ENCODE assay signal across 8 cellular contexts in the genomic region with DNA sequence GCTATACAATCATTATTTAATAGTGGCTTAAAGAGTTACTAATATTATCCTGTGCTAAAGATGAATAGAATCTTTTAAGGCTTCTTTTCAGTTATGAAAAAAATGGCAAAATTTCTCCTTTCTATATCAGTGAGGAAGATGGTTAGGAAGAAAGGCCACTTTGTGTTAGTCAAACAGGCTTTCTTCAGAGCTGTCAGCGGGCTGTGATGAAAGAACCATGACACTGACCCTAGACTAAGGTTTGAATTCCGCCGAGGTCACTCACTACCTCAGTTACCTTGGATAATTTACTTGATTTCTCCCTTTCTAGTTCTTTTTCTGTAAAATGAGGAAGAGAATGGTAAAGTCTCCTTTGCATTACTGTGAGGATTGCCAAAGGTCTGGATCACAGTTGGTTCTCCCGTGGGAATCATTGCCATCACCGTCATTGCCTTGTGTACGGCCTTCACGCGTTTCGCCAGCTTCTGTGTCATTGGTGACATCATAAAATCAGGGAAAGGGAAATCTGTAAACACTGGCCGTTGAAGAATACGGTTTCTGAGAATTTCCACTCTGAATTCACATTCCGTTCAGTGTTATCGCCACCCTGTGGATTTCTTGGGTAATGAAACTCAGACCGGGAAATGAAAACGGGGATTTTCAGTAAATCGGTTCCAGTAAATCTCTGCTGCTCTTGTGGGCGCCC. TPM values are rescaled to one million over a fixed set of nuclear protein-coding genes. Genes with fewer than 3 reads are reported as not detected.
DNase-seq lines count a peak whose midpoint lies in the region; TF ChIP-seq lines count a peak whose summit lies in the region.

No MANE protein-coding gene starts in this region.

- peak; percentile 85 for DNase-seq in ELF-1 (ENCODE audit: low read depth, low spot score)
- peak; percentile 34 for DNase-seq in GOT3 (lab: John Stamatoyannopoulos, UW)
- peak; percentile 67 to 92 for DNase-seq in SJCRH30
- DNase-seq in activated naive CD4-positive, alpha-beta T cell treated with anti-CD3 and anti-CD28 coated beads for 36 hours: peak; percentile 85
- peak; percentile 89 for DNase-seq in globus pallidus (ENCODE audit: low spot score)
- DNase-seq in osteocyte (ENCODE audit: extremely low spot score, unreplicated experiment): peak; percentile 90
- peak; percentile 84 for DNase-seq in tibial artery

- no peaks in the 10 kb centered on the region for H3K9me3 Mint-ChIP-seq in activated naive CD4-positive, alpha-beta T cell treated with anti-CD3 and anti-CD28 coated beads for 36 hours
- no peaks in the 10 kb centered on the region for H3K9me3 Mint-ChIP-seq in osteocyte (ENCODE audit: unreplicated experiment)

- H3K79me2 ChIP-seq in Loucy (ENCODE audit: insufficient read depth, low read length): no peaks in the 10 kb centered on the region

- peaks cover 10% of the 10 kb centered on the region for H3K4me1 Mint-ChIP-seq in activated naive CD4-positive, alpha-beta T cell treated with anti-CD3 and anti-CD28 coated beads for 36 hours (ENCODE audit: low read depth)
- H3K4me1 Mint-ChIP-seq in osteocyte (ENCODE audit: unreplicated experiment): peaks cover 5% of the 10 kb centered on the region

- no peaks in the 10 kb centered on the region for H3K9me2 ChIP-seq in Loucy (replicated peaks; ENCODE audit: low read depth, low read length)

- TF ChIP-seq CTCF in Loucy (conservative IDR thresholded peaks at IDR 0.05; ENCODE audit: low read length) (peak; percentile 77), osteocyte (IDR thresholded peaks at IDR 0.05) (peak; percentile 96), tibial artery (IDR thresholded peaks at IDR 0.05) (peak; percentile 88)

- no peaks in the 10 kb centered on the region for H3K36me3 ChIP-seq in Loucy (ENCODE audit: insufficient read depth, low read length)
- no peaks in the 10 kb centered on the region for H3K36me3 ChIP-seq in SJCRH30
- no peaks in the 10 kb centered on the region for H3K36me3 ChIP-seq in tibial artery

- H3K9ac ChIP-seq in Loucy (ENCODE audit: low read depth, low read length, poor library complexity, severe bottlenecking): no peak overlapping the region

- H3K36me3 Mint-ChIP-seq in activated naive CD4-positive, alpha-beta T cell treated with anti-CD3 and anti-CD28 coated beads for 36 hours (ENCODE audit: low read depth): no peaks in the 10 kb centered on the region
- no peaks in the 10 kb centered on the region for H3K36me3 Mint-ChIP-seq in osteocyte (ENCODE audit: unreplicated experiment)

- CTCF ChIA-PET in activated naive CD4-positive, alpha-beta T cell treated with anti-CD3 and anti-CD28 coated beads for 36 hours (lab: Charles Lee): interaction anchor here (0.6 to 2.3 kb wide), 22 partner anchors 9 to 738 kb away, joined by 3 to 12 read pairs (median 4); a partner anchor contains a TSS

- peaks cover 37% of the 10 kb centered on the region for H3K27me3 Mint-ChIP-seq in activated naive CD4-positive, alpha-beta T cell treated with anti-CD3 and anti-CD28 coated beads for 36 hours (ENCODE audit: low read depth)
- peaks cover 41% of the 10 kb centered on the region for H3K27me3 Mint-ChIP-seq in osteocyte (ENCODE audit: unreplicated experiment)

- no peak overlapping the region for H3K27ac Mint-ChIP-seq in activated naive CD4-positive, alpha-beta T cell treated with anti-CD3 and anti-CD28 coated beads for 36 hours
- peak overlapping the region; percentile 82 for H3K27ac Mint-ChIP-seq in osteocyte (ENCODE audit: unreplicated experiment)

- peak overlapping the region; percentile 56 for H3K4me2 ChIP-seq in Loucy (ENCODE audit: low read depth, low read length, poor library complexity, severe bottlenecking)

- peak overlapping the region; percentile 73 for H2AFZ ChIP-seq in Loucy (ENCODE audit: low read length)

- H3K4me3 Mint-ChIP-seq in activated naive CD4-positive, alpha-beta T cell treated with anti-CD3 and anti-CD28 coated beads for 36 hours: peak overlapping the region; percentile 54
- H3K4me3 Mint-ChIP-seq in osteocyte (ENCODE audit: unreplicated experiment): peak overlapping the region; percentile 79

- H3F3A ChIP-seq in Loucy (ENCODE audit: low read depth): no peaks in the 10 kb centered on the region

- intact Hi-C loops in activated naive CD4-positive, alpha-beta T cell treated with anti-CD3 and anti-CD28 coated beads for 36 hours (cut with micrococcal nuclease): loop anchor here (1.0 to 10.0 kb wide), 11 partner anchors 28 to 598 kb away; a partner anchor contains a TSS
- intact Hi-C loops in tibial artery (cut with DNase I; ENCODE audit: low total_unique reads): loop anchor here (2.0 to 5.0 kb wide), 2 partner anchors 25 to 138 kb away; a partner anchor contains a TSS

- H3K27me3 ChIP-seq in Loucy (ENCODE audit: insufficient read depth, low read length, poor library complexity, severe bottlenecking) (no peaks in the 10 kb centered on the region), SJCRH30 (no peaks in the 10 kb centered on the region), tibial artery (peaks cover 0 to 7% of the 10 kb centered on the region in 2 donors)

- H3K4me1 ChIP-seq in Loucy (ENCODE audit: insufficient read depth, low read length, poor library complexity, severe bottlenecking): peaks cover 4% of the 10 kb centered on the region
- peaks cover 3% of the 10 kb centered on the region; the same call in 1 of the 2 replicates for H3K4me1 ChIP-seq in SJCRH30
- H3K4me1 ChIP-seq in tibial artery: peaks cover 0 to 10% (median 0%) of the 10 kb centered on the region in 4 donors

- peak overlapping the region; percentile 31 for H3K4me3 ChIP-seq in Loucy (ENCODE audit: low read length, poor library complexity, severe bottlenecking)
- peak overlapping the region; percentile 44 for H3K4me3 ChIP-seq in SJCRH30
- peak overlapping the region; percentile 28 to 40 for H3K4me3 ChIP-seq in tibial artery

- no peaks in the 10 kb centered on the region for H3K9me3 ChIP-seq in Loucy (ENCODE audit: insufficient read depth, low read depth, low read length)
- no peaks in the 10 kb centered on the region for H3K9me3 ChIP-seq in SJCRH30 (replicated peaks)
- H3K9me3 ChIP-seq in tibial artery: no peaks in the 10 kb centered on the region

- H4K20me1 ChIP-seq in Loucy (ENCODE audit: insufficient read depth, low read length, poor library complexity, severe bottlenecking): no peaks in the 10 kb centered on the region

- H3K27ac ChIP-seq in SJCRH30: no peak overlapping the region
- peak overlapping the region; percentile 53 to 59 for H3K27ac ChIP-seq in tibial artery

RNA-seq across cellular contexts. Expression of a gene that starts 26.7 kb away (rescaled TPM):
- 157 and 159 TPM in 2 replicates for total RNA-seq in SJCRH30 (2014; rRNA removed; shearing (Covaris generic))
- total RNA-seq in activated naive CD4-positive, alpha-beta T cell treated with anti-CD3 and anti-CD28 coated beads for 36 hours: 100 to 1,000 TPM; 192 to 219 TPM
- total RNA-seq in osteocyte: 302 and 334 TPM in 2 replicates

RNA-seq across cellular contexts. Expression of a gene that starts 52.6 kb away (rescaled TPM):
- 0.12 TPM in 1 of 2 replicates, not detected in the other for total RNA-seq in SJCRH30 (2014; rRNA removed; shearing (Covaris generic))
- not detected for total RNA-seq in activated naive CD4-positive, alpha-beta T cell treated with anti-CD3 and anti-CD28 coated beads for 36 hours
- total RNA-seq in osteocyte: not detected in 2 replicates

RNA-seq across cellular contexts. Expression of a gene that starts 57.2 kb away (rescaled TPM):
- not detected in 2 replicates for total RNA-seq in SJCRH30 (2014; rRNA removed; shearing (Covaris generic))
- not detected for total RNA-seq in activated naive CD4-positive, alpha-beta T cell treated with anti-CD3 and anti-CD28 coated beads for 36 hours
- 0.50 TPM in 1 of 2 replicates, not detected in the other for total RNA-seq in osteocyte

Comparison
In these comparisons a context has a peak if more than half of its experiments do, and no peak if none do; other contexts are left out.
1. DNase-seq: peak in every context shown above with its lines; median percentile 90 in osteocyte; 89 in globus pallidus; 85 in ELF-1; 85 in activated naive CD4-positive, alpha-beta T cell treated with anti-CD3 and anti-CD28 coated beads for 36 hours; 84 in tibial artery; 80 in SJCRH30; 34 in GOT3.